18 cellular contexts compared by ENCODE assay signal in genomic region chr3:52483081-52483480, GRCh38. TPM values are rescaled to one million over a fixed set of nuclear protein-coding genes. Genes with fewer than 3 reads are reported as not detected.
DNase-seq lines count a peak whose midpoint lies in the region; ATAC-seq and TF ChIP-seq lines count a peak whose summit lies in the region.
"Had no signal": no experiment of that assay in that cellular context is flagged by ENCODE, and none has a peak within 500 bp of the region (broad histone marks: within the 10 kb centered on the region; RNA-seq: fewer than 3 reads in every experiment).

No MANE protein-coding gene starts in this region.

- no peak overlapping the region for H3K4me2 ChIP-seq in osteoblast (ENCODE audit: insufficient read depth, low read length)
- H3K4me2 ChIP-seq: A549 had no signal

- TF ChIP-seq POLR2A in esophagus muscularis mucosa (IDR thresholded peaks at IDR 0.05; ENCODE audit: low read depth) = no peak
- TF ChIP-seq POLR2A in vagina (IDR thresholded peaks at IDR 0.05) = no peak

- intact Hi-C loops in Right ventricle myocardium inferior (cut with DNase I) (no loop called here), esophagus muscularis mucosa (cut with DNase I) (no loop called here), vagina (cut with DNase I) (no loop called here)

- WGBS in esophagus muscularis mucosa = 71% methylated on average over 4 of the region's 14 CpGs

- no peak for TF ChIP-seq CTCF in cardiac muscle cell (IDR thresholded peaks at IDR 0.05; ENCODE audit: low read depth, low read length)
- TF ChIP-seq CTCF in esophagus muscularis mucosa (IDR thresholded peaks at IDR 0.05) = no peak
- TF ChIP-seq CTCF in osteoblast (IDR thresholded peaks at IDR 0.05; ENCODE audit: extremely low read depth, low read depth, low read length) = no peak
- no peak for TF ChIP-seq CTCF in vagina (IDR thresholded peaks at IDR 0.05)

- H3K36me3 ChIP-seq in cardiac muscle cell (peaks cover 51% of the 10 kb centered on the region), esophagus muscularis mucosa (peaks cover 51 to 95% (median 80%) of the 10 kb centered on the region in 4 donors), osteoblast (ENCODE audit: insufficient read depth, low read length) (peaks cover 67% of the 10 kb centered on the region), vagina (peaks cover 0 to 76% of the 10 kb centered on the region in 2 donors)

- no peak overlapping the region for H3K4me3 ChIP-seq in cardiac muscle cell
- H3K4me3 ChIP-seq in esophagus muscularis mucosa = no peak overlapping the region
- H3K4me3 ChIP-seq in osteoblast (ENCODE audit: insufficient read depth, low read length) = no peak overlapping the region
- H3K4me3 ChIP-seq in vagina = no peak overlapping the region
- H3K4me3 ChIP-seq: A549 had no signal

- TF ChIP-seq EP300 in esophagus muscularis mucosa (IDR thresholded peaks at IDR 0.05) = no peak

- no peaks in the 10 kb centered on the region for H3K79me2 ChIP-seq in osteoblast (ENCODE audit: insufficient read depth, low read length)

- peak overlapping the region; percentile 91 for H3K27ac ChIP-seq in cardiac muscle cell
- H3K27ac ChIP-seq in esophagus muscularis mucosa (replicated peaks in 1 of 4) = peak overlapping the region; percentile 67 to 84 (median 76)
- no peak overlapping the region for H3K27ac ChIP-seq in osteoblast (ENCODE audit: low read depth, low read length)
- peak overlapping the region; percentile 83 for H3K27ac ChIP-seq in vagina
- H3K27ac ChIP-seq: A549, HL-60 had no signal

- no peaks in the 10 kb centered on the region for H3K27me3 ChIP-seq in cardiac muscle cell
- no peaks in the 10 kb centered on the region for H3K27me3 ChIP-seq in esophagus muscularis mucosa
- no peaks in the 10 kb centered on the region for H3K27me3 ChIP-seq in osteoblast (ENCODE audit: insufficient read depth, low read length)
- no peaks in the 10 kb centered on the region for H3K27me3 ChIP-seq in vagina

- H3K4me1 ChIP-seq in cardiac muscle cell (ENCODE audit: low read depth) = peaks cover 26% of the 10 kb centered on the region
- H3K4me1 ChIP-seq in esophagus muscularis mucosa = peaks cover 27 to 52% (median 36%) of the 10 kb centered on the region in 4 donors
- H3K4me1 ChIP-seq in osteoblast (ENCODE audit: insufficient read depth, low read length) = no peaks in the 10 kb centered on the region
- peaks cover 39% of the 10 kb centered on the region for H3K4me1 ChIP-seq in vagina
- H3K4me1 ChIP-seq: A549 had no signal

- ATAC-seq in Right ventricle myocardium inferior (no peak), HG02759 (IDR thresholded peaks at IDR 0.05; ENCODE audit: unreplicated experiment) (no peak)
- ATAC-seq: activated naive CD8-positive, alpha-beta T cell treated with anti-CD3 and anti-CD28 coated beads, Interleukin-2, amount 50 U/mL, for 24 hours had no signal

- DNase-seq in cardiac muscle cell (ENCODE audit: low read depth in 1 of 2, low spot score in 1 of 2) (no peak), Right ventricle myocardium inferior (ENCODE audit: missing footprints) (no peak), esophagus muscularis mucosa (ENCODE audit: extremely low spot score) (no peak), osteoblast (ENCODE audit: insufficient read length, low spot score, missing footprints) (peak; percentile 73), vagina (ENCODE audit: extremely low spot score in 2 of 2) (no peak), cerebellar nuclear complex (lab: John Stamatoyannopoulos, UW) (no peak)
- DNase-seq in activated CD4-positive, alpha-beta T cell treated with anti-CD3 and anti-CD28 coated beads for 1 hour = no peak
- DNase-seq: activated naive CD8-positive, alpha-beta T cell treated with anti-CD3 and anti-CD28 coated beads, Interleukin-2, amount 50 U/mL, for 24 hours; activated T-cell treated with anti-CD3 and anti-CD28 coated beads for 4 hours; NCI-H187; NCI-H526; stimulated activated naive CD4-positive, alpha-beta T cell had no signal

- no peak overlapping the region for H2AFZ ChIP-seq in osteoblast (ENCODE audit: low read length)

- H4K20me1 ChIP-seq in osteoblast (ENCODE audit: insufficient read depth, low read length) = peaks cover 14% of the 10 kb centered on the region

- no peaks in the 10 kb centered on the region for H3K9me3 ChIP-seq in cardiac muscle cell (ENCODE audit: low read depth)
- no peaks in the 10 kb centered on the region for H3K9me3 ChIP-seq in esophagus muscularis mucosa
- H3K9me3 ChIP-seq in osteoblast (ENCODE audit: low read depth, low read length) = no peaks in the 10 kb centered on the region
- H3K9me3 ChIP-seq in vagina = no peaks in the 10 kb centered on the region
- H3K9me3 ChIP-seq: A549 had no signal

RNA-seq across cellular contexts. Expression of gene STAB1, which starts 12.1 kb away (rescaled TPM):
- 0.81 and 2.2 TPM in 2 replicates for total RNA-seq in cardiac muscle cell
- 0.91 TPM in 1 of 2 replicates, not detected in the other for polyA plus RNA-seq in cardiac muscle cell
- total RNA-seq in Right ventricle myocardium inferior = 88.1 TPM
- 100 to 1,000 TPM; 101 to 127 (median 118) TPM for total RNA-seq in esophagus muscularis mucosa
- 0.59 and 1.1 TPM in 2 replicates for total RNA-seq in osteoblast
- total RNA-seq in vagina = 124 TPM
- total RNA-seq: G401 had no signal
- polyA plus RNA-seq: A549 had no signal

RNA-seq across cellular contexts. Expression of gene NISCH, which starts 27.7 kb away (rescaled TPM):
- total RNA-seq in cardiac muscle cell (131 and 205 TPM in 2 replicates), Right ventricle myocardium inferior (45.6 TPM), esophagus muscularis mucosa (100 to 1,000 TPM in 2 of 4 donors, 10 to 100 TPM in 2; 71.9 to 110 (median 88.0) TPM), osteoblast (72.2 and 83.2 TPM in 2 replicates), vagina (103 TPM)
- polyA plus RNA-seq in cardiac muscle cell = 80.8 and 108 TPM in 2 replicates

RNA-seq across cellular contexts. Expression of gene TNNC1, which starts 29.2 kb away (rescaled TPM):
- total RNA-seq in cardiac muscle cell = 1,875 and 4,623 TPM in 2 replicates
- 1,312 and 3,313 TPM in 2 replicates for polyA plus RNA-seq in cardiac muscle cell
- 9,051 TPM for total RNA-seq in Right ventricle myocardium inferior
- 1 to 10 TPM in 3 of 4 donors, not detected in 1; 1.2 to 7.1 (median 4.0) TPM for total RNA-seq in esophagus muscularis mucosa
- total RNA-seq in osteoblast = 0.29 and 0.36 TPM in 2 replicates
- 1.7 TPM for total RNA-seq in vagina

RNA-seq across cellular contexts. Expression of gene SEMA3G, which starts 38.2 kb away (rescaled TPM):
- 6.5 and 13.6 TPM in 2 replicates for total RNA-seq in cardiac muscle cell
- polyA plus RNA-seq in cardiac muscle cell = 3.2 and 3.4 TPM in 2 replicates
- 12.3 TPM for total RNA-seq in Right ventricle myocardium inferior
- 10 to 100 TPM in 3 of 4 donors, 1 to 10 TPM in 1; 7.1 to 39.2 (median 22.2) TPM for total RNA-seq in esophagus muscularis mucosa
- total RNA-seq in osteoblast = under 0.01 TPM in 1 of 2 replicates, not detected in the other
- total RNA-seq in vagina = 8.3 TPM
- total RNA-seq: fibroblast of villous mesenchyme, LHCN-M2 had no signal

RNA-seq across cellular contexts. Expression of gene NT5DC2, which starts 50.6 kb away (rescaled TPM):
- total RNA-seq in cardiac muscle cell (214 and 233 TPM in 2 replicates), Right ventricle myocardium inferior (105 TPM), esophagus muscularis mucosa (10 to 100 TPM; 58.0 to 87.4 (median 72.9) TPM), osteoblast (45.4 and 52.5 TPM in 2 replicates), vagina (63.3 TPM)
- polyA plus RNA-seq in cardiac muscle cell = 113 and 120 TPM in 2 replicates

Comparison
In these comparisons a context has a peak if more than half of its experiments do, and no peak if none do; other contexts are left out.
1. RNA of gene STAB1, which starts 12.1 kb away (total RNA-seq): 124 TPM in vagina (single experiment), 101 to 127 TPM in esophagus muscularis mucosa and 88.1 TPM in Right ventricle myocardium inferior (single experiment); 0.81 to 2.2 TPM in cardiac muscle cell and 0.59 to 1.1 TPM in osteoblast; every median in the first group is over 10 times any median in the second.
2. RNA of gene TNNC1, which starts 29.2 kb away (total RNA-seq): 9,051 TPM in Right ventricle myocardium inferior (single experiment) and 1,875 to 4,623 TPM in cardiac muscle cell; 1.2 to 7.1 TPM in esophagus muscularis mucosa, 1.7 TPM in vagina (single experiment) and 0.29 to 0.36 TPM in osteoblast; every median in the first group is over 100 times any median in the second.